ENCODE assay signal across 1 cellular context in genomic region chr6:154039231-154039842, GRCh38.
TF ChIP-seq lines count a peak whose summit lies in the region.

Gene OPRM1, plus strand, starts transcription at chr6:154039240. Its CDS starts 305 bp downstream, at chr6:154039545.

TF ChIP-seq in HepG2, 621 proteins besides CTCF, POLR2A, EP300 and RAD21 (continued from another document and continues in another):
- 0 out of 2 replicates have a peak, but pooled peaks have one; percentile 32 for TF ChIP-seq ZNF280D (CRISPR knock-in tag; IDR thresholded peaks at IDR 0.05)
- TF ChIP-seq PRPF4 (IDR thresholded peaks at IDR 0.05; ENCODE audit: low read depth, low read length, poor library complexity, severe bottlenecking) = no peak
- TF ChIP-seq ZNF235 (CRISPR knock-in tag; IDR thresholded peaks at IDR 0.05; ENCODE audit: borderline replicate concordance) = no peak
- peak; percentile 51; the same call in 1 of the 2 replicates for TF ChIP-seq MXD4 (CRISPR knock-in tag; IDR thresholded peaks at IDR 0.05)
- TF ChIP-seq SP140L (CRISPR knock-in tag; IDR thresholded peaks at IDR 0.05; ENCODE audit: borderline replicate concordance) = peak; percentile 54; the same call in 1 of the 2 replicates
- no peak for TF ChIP-seq CC2D1A (CRISPR knock-in tag; IDR thresholded peaks at IDR 0.05)
- TF ChIP-seq ZFAT (CRISPR knock-in tag; conservative IDR thresholded peaks at IDR 0.05) = 0 out of 2 replicates have a peak, but pooled peaks have one; percentile 26
- TF ChIP-seq THAP11 (CRISPR knock-in tag; IDR thresholded peaks at IDR 0.05) = peak; percentile 41; the same call in 1 of the 2 replicates
- no peak for TF ChIP-seq ZNF383 (CRISPR knock-in tag; IDR thresholded peaks at IDR 0.05; ENCODE audit: borderline replicate concordance)
- no peak for TF ChIP-seq BCLAF1 (IDR thresholded peaks at IDR 0.05)
- TF ChIP-seq ZNF562 (CRISPR knock-in tag; IDR thresholded peaks at IDR 0.05; ENCODE audit: borderline replicate concordance) = no peak
- TF ChIP-seq ZMYM2 (CRISPR knock-in tag; IDR thresholded peaks at IDR 0.05) = no peak
- no peak for TF ChIP-seq NR3C1 (CRISPR knock-in tag; IDR thresholded peaks at IDR 0.05)
- 0 out of 2 replicates have a peak, but pooled peaks have one; percentile 62 for TF ChIP-seq KLF15 (CRISPR knock-in tag; IDR thresholded peaks at IDR 0.05; ENCODE audit: borderline replicate concordance)
- TF ChIP-seq MZF1 (CRISPR knock-in tag; IDR thresholded peaks at IDR 0.05; ENCODE audit: borderline replicate concordance) = no peak
- TF ChIP-seq JARID2 (CRISPR knock-in tag; IDR thresholded peaks at IDR 0.05; ENCODE audit: insufficient replicate concordance) = peak; percentile 83
- no peak for TF ChIP-seq ZZZ3 (CRISPR knock-in tag; IDR thresholded peaks at IDR 0.05; ENCODE audit: borderline replicate concordance)
- no peak for TF ChIP-seq SOX13 (IDR thresholded peaks at IDR 0.05)
- TF ChIP-seq SOX13 (CRISPR knock-in tag; conservative IDR thresholded peaks at IDR 0.05 in 1 of 2, IDR thresholded peaks at IDR 0.05 in 1 of 2) = peak in 1 of 2 experiments; percentile 17; a peak in 1 of 4 replicates
- 0 out of 2 replicates have a peak, but pooled peaks have one; percentile 71 for TF ChIP-seq ZFP36L2 (CRISPR knock-in tag; IDR thresholded peaks at IDR 0.05)
- TF ChIP-seq ZNF766 (CRISPR knock-in tag; IDR thresholded peaks at IDR 0.05; ENCODE audit: borderline replicate concordance) = peak; percentile 81; the same call in 1 of the 2 replicates
- TF ChIP-seq ZNF451 (CRISPR knock-in tag; IDR thresholded peaks at IDR 0.05) = 0 out of 2 replicates have a peak, but pooled peaks have one; percentile 35
- 0 out of 2 replicates have a peak, but pooled peaks have one; percentile 53 for TF ChIP-seq E2F5 (CRISPR knock-in tag; conservative IDR thresholded peaks at IDR 0.05)
- TF ChIP-seq ZNF558 (CRISPR knock-in tag; IDR thresholded peaks at IDR 0.05; ENCODE audit: borderline replicate concordance) = no peak
- no peak for TF ChIP-seq YY1 (IDR thresholded peaks at IDR 0.05; ENCODE audit: insufficient read depth, insufficient replicate concordance, low read depth, low read length)
- TF ChIP-seq DRAP1 (CRISPR knock-in tag; IDR thresholded peaks at IDR 0.05) = 0 out of 2 replicates have a peak, but pooled peaks have one; percentile 16
- no peak for TF ChIP-seq TRIM22 (IDR thresholded peaks at IDR 0.05)
- TF ChIP-seq GATAD2A (CRISPR knock-in tag; IDR thresholded peaks at IDR 0.05) = no peak
- 0 out of 2 replicates have a peak, but pooled peaks have one; percentile 74 for TF ChIP-seq ZNF253 (CRISPR knock-in tag; IDR thresholded peaks at IDR 0.05; ENCODE audit: borderline replicate concordance)
- TF ChIP-seq ZMYM4 (CRISPR knock-in tag; IDR thresholded peaks at IDR 0.05) = peak; percentile 53; the same call in 1 of the 2 replicates
- 0 out of 2 replicates have a peak, but pooled peaks have one; percentile 61 for TF ChIP-seq JUNB (CRISPR knock-in tag; IDR thresholded peaks at IDR 0.05; ENCODE audit: borderline replicate concordance)
- TF ChIP-seq RARG (CRISPR knock-in tag; IDR thresholded peaks at IDR 0.05; ENCODE audit: low read depth) = no peak
- peak; percentile 41; the same call in 1 of the 2 replicates for TF ChIP-seq RXRB (CRISPR knock-in tag; IDR thresholded peaks at IDR 0.05; ENCODE audit: borderline replicate concordance)
- no peak for TF ChIP-seq ZFP62 (CRISPR knock-in tag; IDR thresholded peaks at IDR 0.05)
- TF ChIP-seq GLMP (CRISPR knock-in tag; IDR thresholded peaks at IDR 0.05; ENCODE audit: borderline replicate concordance) = peak; percentile 61; the same call in 1 of the 2 replicates
- peak; percentile 45; the same call in 1 of the 2 replicates for TF ChIP-seq SP2 (CRISPR knock-in tag; IDR thresholded peaks at IDR 0.05)
- TF ChIP-seq NCOA1 (CRISPR knock-in tag; IDR thresholded peaks at IDR 0.05) = no peak
- no peak for TF ChIP-seq TFDP2 (CRISPR knock-in tag; IDR thresholded peaks at IDR 0.05)
- no peak for TF ChIP-seq NCOA5 (CRISPR knock-in tag; IDR thresholded peaks at IDR 0.05)
- 0 out of 2 replicates have a peak, but pooled peaks have one; percentile 46 for TF ChIP-seq ZNF691 (CRISPR knock-in tag; IDR thresholded peaks at IDR 0.05; ENCODE audit: borderline replicate concordance, low read depth)
- TF ChIP-seq ZNF333 (CRISPR knock-in tag; IDR thresholded peaks at IDR 0.05; ENCODE audit: borderline replicate concordance) = 0 out of 2 replicates have a peak, but pooled peaks have one; percentile 58
- TF ChIP-seq TIGD3 (CRISPR knock-in tag; IDR thresholded peaks at IDR 0.05; ENCODE audit: borderline replicate concordance) = peak; percentile 81; the same call in 1 of the 2 replicates
- TF ChIP-seq PCBP1 (IDR thresholded peaks at IDR 0.05; ENCODE audit: borderline replicate concordance, low read depth, low read length) = 0 out of 2 replicates have a peak, but pooled peaks have one; percentile 23
- TF ChIP-seq ZNF234 (CRISPR knock-in tag; conservative IDR thresholded peaks at IDR 0.05) = 0 out of 2 replicates have a peak, but pooled peaks have one; percentile 66
- TF ChIP-seq ZNF362 (CRISPR knock-in tag; IDR thresholded peaks at IDR 0.05; ENCODE audit: borderline replicate concordance) = no peak
- no peak; the same call in 1 of the 2 replicates for TF ChIP-seq ATF7-NPFF (CRISPR knock-in tag; IDR thresholded peaks at IDR 0.05; ENCODE audit: low read depth)
- TF ChIP-seq ZNF530 (CRISPR knock-in tag; IDR thresholded peaks at IDR 0.05; ENCODE audit: low read depth) = peak; percentile 53; the same call in 1 of the 2 replicates
- peak; percentile 90 for TF ChIP-seq ZNF441 (CRISPR knock-in tag; IDR thresholded peaks at IDR 0.05; ENCODE audit: borderline replicate concordance)
- no peak for TF ChIP-seq KDM6A (CRISPR knock-in tag; IDR thresholded peaks at IDR 0.05; ENCODE audit: low read depth)
- peak; percentile 54; the same call in 1 of the 2 replicates for TF ChIP-seq ZNF501 (CRISPR knock-in tag; IDR thresholded peaks at IDR 0.05)
- no peak for TF ChIP-seq RAD51 (IDR thresholded peaks at IDR 0.05; ENCODE audit: borderline replicate concordance)
